12 cellular contexts compared by ENCODE assay signal in the genomic region with DNA sequence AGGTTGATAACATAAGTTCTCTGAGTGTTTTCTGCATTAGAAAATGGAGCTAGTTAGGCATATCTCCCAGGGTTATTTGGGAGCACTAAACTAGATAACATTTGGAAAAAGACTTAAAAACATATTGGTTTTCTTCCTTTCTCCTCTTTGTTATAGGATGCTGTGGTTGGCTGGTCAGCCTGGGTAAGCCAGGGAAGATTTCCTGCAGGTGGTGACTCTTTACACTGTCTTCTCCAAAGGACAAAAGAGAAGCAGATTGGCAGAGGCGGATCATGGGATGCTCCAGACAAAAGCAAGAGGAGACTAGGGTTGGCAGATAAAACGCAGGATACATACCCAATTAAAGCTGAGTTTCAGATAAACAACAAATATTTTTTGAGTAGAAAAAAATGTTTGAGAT. TPM values are rescaled to one million over a fixed set of nuclear protein-coding genes. Genes with fewer than 3 reads are reported as not detected.
A peak's percentile ranks its signal among the peaks of the same experiment; 100 is the strongest.
DNase-seq lines count a peak whose midpoint lies in the region; ATAC-seq and TF ChIP-seq lines count a peak whose summit lies in the region.
"Had no signal": no experiment of that assay in that cellular context is flagged by ENCODE, and none has a peak within 500 bp of the region (broad histone marks: within the 10 kb centered on the region; RNA-seq: fewer than 3 reads in every experiment).

No MANE protein-coding gene starts in this region.

- H3K36me3 Mint-ChIP-seq in brain: no peaks in the 10 kb centered on the region
- no peaks in the 10 kb centered on the region for H3K36me3 Mint-ChIP-seq in CD8-positive, alpha-beta memory T cell

- no peak overlapping the region for H3K4me3 ChIP-seq in left lung
- no peak overlapping the region for H3K4me3 ChIP-seq in CD8-positive, alpha-beta memory T cell (ENCODE audit: low read length)

- H3K4me1 ChIP-seq in left lung: peaks cover 3 to 29% of the 10 kb centered on the region in 2 donors
- no peaks in the 10 kb centered on the region for H3K4me1 ChIP-seq in CD8-positive, alpha-beta memory T cell (ENCODE audit: insufficient read depth, low read length)

- no peak for TF ChIP-seq CTCF in brain (conservative IDR thresholded peaks at IDR 0.05)
- no peak for TF ChIP-seq CTCF in left lung (IDR thresholded peaks at IDR 0.05)

- CTCF ChIA-PET in CD8-positive, alpha-beta memory T cell (lab: Charles Lee): interaction anchor here (1.0 to 1.6 kb wide), 2 partner anchors 18 to 20 kb away, joined by 3 to 4 read pairs; no protein-coding TSS in a partner anchor

- intact Hi-C loops in left lung (cut with DNase I): no loop called here

- H3K4me3 Mint-ChIP-seq in brain: no peak overlapping the region
- H3K4me3 Mint-ChIP-seq in CD8-positive, alpha-beta memory T cell: no peak overlapping the region

- peaks cover 15% of the 10 kb centered on the region for H3K4me1 Mint-ChIP-seq in brain
- no peaks in the 10 kb centered on the region for H3K4me1 Mint-ChIP-seq in CD8-positive, alpha-beta memory T cell

- no peaks in the 10 kb centered on the region for H3K36me3 ChIP-seq in left lung
- no peaks in the 10 kb centered on the region for H3K36me3 ChIP-seq in CD8-positive, alpha-beta memory T cell (ENCODE audit: insufficient read depth, low read length)

- no peaks in the 10 kb centered on the region for H3K9me3 Mint-ChIP-seq in brain
- H3K9me3 Mint-ChIP-seq in CD8-positive, alpha-beta memory T cell: no peaks in the 10 kb centered on the region

- H3K9me3 ChIP-seq in left lung: no peaks in the 10 kb centered on the region
- H3K9me3 ChIP-seq in CD8-positive, alpha-beta memory T cell (ENCODE audit: low read length): no peaks in the 10 kb centered on the region

- H3K27ac ChIP-seq in left lung: peak overlapping the region; percentile 18 to 31
- H3K27ac ChIP-seq in CD8-positive, alpha-beta memory T cell (ENCODE audit: low read depth, low read length): no peak overlapping the region

- H3K27me3 ChIP-seq in left lung: no peaks in the 10 kb centered on the region
- H3K27me3 ChIP-seq in CD8-positive, alpha-beta memory T cell (ENCODE audit: insufficient read depth, low read length, poor library complexity, severe bottlenecking): no peaks in the 10 kb centered on the region

- ATAC-seq in left lung (no peak), GM18517 (IDR thresholded peaks at IDR 0.05; ENCODE audit: unreplicated experiment) (no peak)

- peak overlapping the region in 4 of 5 experiments; percentile 82 to 97 (median 84) for H3K27ac Mint-ChIP-seq in brain
- peak overlapping the region in 1 of 8 donors; percentile 66 for H3K27ac Mint-ChIP-seq in CD8-positive, alpha-beta memory T cell

- DNase-seq in A172 (ENCODE audit: low spot score): peak; percentile 74
- peak; percentile 60 for DNase-seq in HT1080 (ENCODE audit: low read depth)
- no peak for DNase-seq in left lung
- DNase-seq in AG08395 (ENCODE audit: low spot score): no peak
- no peak for DNase-seq in CD8-positive, alpha-beta memory T cell
- DNase-seq in ureter (ENCODE audit: low spot score): no peak
- DNase-seq: activated CD8-positive, alpha-beta memory T cell treated with anti-CD3 and anti-CD28 coated beads, Interleukin-2, amount 50 U/mL, for 4 hours; NCI-H446 treated with DMSO at 0.1 percent for 48 hours had no signal

- POLR2A ChIA-PET in CD8-positive, alpha-beta memory T cell (lab: Charles Lee): interaction anchor here (0.7 kb wide), 1 partner anchor 73 kb away, joined by 3 read pairs; no protein-coding TSS in a partner anchor

- peaks cover 1% of the 10 kb centered on the region for H3K27me3 Mint-ChIP-seq in brain
- H3K27me3 Mint-ChIP-seq in CD8-positive, alpha-beta memory T cell: no peaks in the 10 kb centered on the region

RNA-seq across cellular contexts. Expression of gene CRYBA1, which starts 6.2 kb away (rescaled TPM):
- not detected in 2 replicates for total RNA-seq in A172 (2014; rRNA removed; shearing (Covaris generic))
- total RNA-seq in HT1080 (2014; rRNA removed; shearing (Covaris generic)): not detected in 2 replicates
- polyA plus RNA-seq in HT1080 (2015; cell fraction: cytosol; rRNA removed): 0.12 TPM in 1 of 2 replicates, not detected in the other
- polyA plus RNA-seq in HT1080 (2015; cell fraction: nucleus; rRNA removed): not detected in 2 replicates
- polyA plus RNA-seq in brain (ENCODE audit: insufficient read depth, low read depth, low replicate concordance): not detected
- total RNA-seq in left lung (not detected), ureter (not detected)
- total RNA-seq in CD8-positive, alpha-beta memory T cell: not detected
- not detected for polyA plus RNA-seq in CD8-positive, alpha-beta memory T cell
- total RNA-seq: skeletal muscle tissue had no signal
- polyA plus RNA-seq: adipose tissue had no signal

RNA-seq across cellular contexts. Expression of gene NUFIP2, which starts 53.5 kb away (rescaled TPM):
- total RNA-seq in A172 (2014; rRNA removed; shearing (Covaris generic)): 55.7 and 59.3 TPM in 2 replicates
- total RNA-seq in HT1080 (2014; rRNA removed; shearing (Covaris generic)): 23.6 and 34.0 TPM in 2 replicates
- polyA plus RNA-seq in HT1080 (2015; cell fraction: cytosol; rRNA removed): 15.3 and 20.0 TPM in 2 replicates
- 39.5 and 40.7 TPM in 2 replicates for polyA plus RNA-seq in HT1080 (2015; cell fraction: nucleus; rRNA removed)
- 10.2 TPM for polyA plus RNA-seq in brain (ENCODE audit: insufficient read depth, low read depth, low replicate concordance)
- total RNA-seq in left lung (10 to 100 TPM; 54.7 to 61.2 TPM), ureter (83.8 TPM)
- 10 to 100 TPM; 71.4 to 73.5 TPM for total RNA-seq in CD8-positive, alpha-beta memory T cell
- polyA plus RNA-seq in CD8-positive, alpha-beta memory T cell: 14.7 TPM

Comparison
In these comparisons a context has a peak if more than half of its experiments do, and no peak if none do; other contexts are left out.
1. DNase-seq: peak in A172 (single experiment) and HT1080 (single experiment); none in left lung (0 of 2), AG08395 (single experiment), CD8-positive, alpha-beta memory T cell (0 of 5) and ureter (single experiment).